Comparison of ENCODE assay signal across 13 cellular contexts in the genomic region with DNA sequence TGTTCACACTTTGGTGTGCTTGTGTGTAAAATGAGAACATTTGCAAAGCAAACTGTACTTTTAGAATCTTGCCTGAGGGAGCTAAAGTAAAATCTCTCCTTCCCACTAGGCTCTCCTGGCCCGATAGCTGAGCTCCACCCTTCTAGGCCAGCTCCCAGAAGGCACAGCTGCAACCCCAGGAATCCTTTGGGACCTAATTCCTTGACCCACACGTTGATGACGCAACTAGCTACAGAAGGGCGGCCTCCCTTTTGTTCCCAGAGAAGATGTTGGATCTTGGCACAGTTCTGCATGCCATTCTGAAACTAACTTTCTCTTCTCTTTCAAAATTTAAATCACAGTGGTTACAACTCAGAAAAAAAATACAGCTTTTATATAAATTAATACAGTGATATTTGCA.
DNase-seq lines count a peak whose midpoint lies in the region; ATAC-seq, FAIRE-seq and TF ChIP-seq lines count a peak whose summit lies in the region.
"Had no signal": no experiment of that assay in that cellular context is flagged by ENCODE, and none has a peak within 500 bp of the region (broad histone marks: within the 10 kb centered on the region; RNA-seq: fewer than 3 reads in every experiment).

No MANE protein-coding gene starts in this region.

- intact Hi-C loops in kidney (cut with DNase I) (no loop called here), tibial artery (cut with DNase I; ENCODE audit: low total_unique reads) (no loop called here)

- H3K4me1 ChIP-seq in kidney (ENCODE audit: control insufficient read depth in 1 of 2, insufficient read depth in 1 of 2, low read depth in 1 of 2, low read length in 2 of 2), result peaks cover 0 to 3% of the 10 kb centered on the region in 2 donors
- peaks cover 0 to 40% (median 13%) of the 10 kb centered on the region in 4 donors for H3K4me1 ChIP-seq in tibial artery

- ATAC-seq in GM21528 (IDR thresholded peaks at IDR 0.05; ENCODE audit: low FRiP score, unreplicated experiment), result no peak

- no peak overlapping the region for H3K4me3 ChIP-seq in MG63
- no peak overlapping the region for H3K4me3 ChIP-seq in coronary artery
- no peak overlapping the region for H3K4me3 ChIP-seq in kidney (ENCODE audit: low read length in 2 of 2)
- H3K4me3 ChIP-seq in tibial artery, result no peak overlapping the region
- H3K4me3 ChIP-seq: ascending aorta, HAP-1 had no signal

- H3K36me3 ChIP-seq in MG63 (no peaks in the 10 kb centered on the region), kidney (ENCODE audit: control insufficient read depth in 1 of 2, insufficient read depth in 2 of 2, low read length in 2 of 2) (no peaks in the 10 kb centered on the region), tibial artery (no peaks in the 10 kb centered on the region)
- H3K36me3 ChIP-seq: ascending aorta, HAP-1 had no signal

- H3K9me3 ChIP-seq in MG63 (no peaks in the 10 kb centered on the region), kidney (ENCODE audit: control insufficient read depth in 1 of 2, low read length in 2 of 2) (no peaks in the 10 kb centered on the region), tibial artery (no peaks in the 10 kb centered on the region)
- H3K9me3 ChIP-seq: ascending aorta, HAP-1 had no signal

- DNase-seq in MG63 (peak; percentile 85), coronary artery (ENCODE audit: low spot score) (peak; percentile 80), kidney (peak; percentile 80), tibial artery (peak; percentile 39 to 88), NCI-H69 (lab: John Stamatoyannopoulos, UW) (no peak), NCI-H1694 treated with DMSO at 0.1 percent for 48 hours (lab: John Stamatoyannopoulos, UW) (no peak)
- DNase-seq in activated naive CD4-positive, alpha-beta T cell (lab: John Stamatoyannopoulos, UW), result no peak
- DNase-seq: activated T-cell treated with anti-CD3 and anti-CD28 coated beads, Interleukin-2, amount 50 U/mL, for 24 hours; NCI-H1930; stimulated activated CD4-positive, alpha-beta T cell treated with anti-CD3 and anti-CD28 coated beads, Interleukin-4, amount 100 ng/mL, for 24 hours had no signal

- TF ChIP-seq CTCF in coronary artery (IDR thresholded peaks at IDR 0.05) (no peak), kidney (IDR thresholded peaks at IDR 0.05; ENCODE audit: borderline replicate concordance, extremely low read depth, insufficient read depth) (no peak), tibial artery (IDR thresholded peaks at IDR 0.05) (no peak)

- no peak for FAIRE-seq in kidney (lab: Jason Lieb, UNC)

- H3K27ac ChIP-seq in coronary artery (no peak overlapping the region), kidney (ENCODE audit: low read depth in 2 of 2, low read length in 2 of 2) (no peak overlapping the region), tibial artery (peak overlapping the region in 1 of 2 donors; percentile 54)
- H3K27ac ChIP-seq: ascending aorta had no signal

- H3K9ac ChIP-seq in kidney (ENCODE audit: low read length in 2 of 2), result no peak overlapping the region

- H3K27me3 ChIP-seq in MG63 (no peaks in the 10 kb centered on the region), tibial artery (no peaks in the 10 kb centered on the region)
- H3K27me3 ChIP-seq: ascending aorta had no signal

Comparison
In these comparisons a context has a peak if more than half of its experiments do, and no peak if none do; other contexts are left out.
1. DNase-seq: peak in MG63 (single experiment), coronary artery (single experiment), kidney (single experiment) and tibial artery (2 of 2); none in NCI-H69 (single experiment), activated naive CD4-positive, alpha-beta T cell (0 of 4) and NCI-H1694 treated with DMSO at 0.1 percent for 48 hours (single experiment).